7 cellular contexts compared by ENCODE assay signal in genomic region chr10:31587254-31587653, GRCh38.
A peak's percentile ranks its signal among the peaks of the same experiment; 100 is the strongest.
DNase-seq lines count a peak whose midpoint lies in the region; ATAC-seq, FAIRE-seq and TF ChIP-seq lines count a peak whose summit lies in the region.
"Not testable (repeated sequence)": the region's sequence is repeated elsewhere in the genome, so short reads cannot be mapped to it uniquely, and the experiment has no call there.

No MANE protein-coding gene starts in this region.

- H3K36me3 Mint-ChIP-seq in CD4-positive, alpha-beta T cell (ENCODE audit: low read depth); T-helper 1 cell treated with Interleukin-12 subunit alpha and Interleukin-12 subunit beta and Interleukin-4 antibody, amounts not matched to agents 30 μg/mL and 1 μg/mL, for 36 hours (ENCODE audit: low read depth); activated CD4-positive, alpha-beta memory T cell treated with anti-CD3 and anti-CD28 coated beads for 36 hours; activated naive CD4-positive, alpha-beta T cell treated with anti-CD3 and anti-CD28 coated beads for 36 hours (ENCODE audit: low read depth): not testable (repeated sequence)

- not testable (repeated sequence) for H3K4me1 Mint-ChIP-seq in CD4-positive, alpha-beta T cell (ENCODE audit: low read depth); T-helper 1 cell treated with Interleukin-12 subunit alpha and Interleukin-12 subunit beta and Interleukin-4 antibody, amounts not matched to agents 30 μg/mL and 1 μg/mL, for 36 hours (ENCODE audit: low read depth); activated CD4-positive, alpha-beta memory T cell treated with anti-CD3 and anti-CD28 coated beads for 36 hours (ENCODE audit: low read depth); activated naive CD4-positive, alpha-beta T cell treated with anti-CD3 and anti-CD28 coated beads for 36 hours (ENCODE audit: low read depth)

- H4K20me1 ChIP-seq in HepG2 (ENCODE audit: insufficient read depth, low read length), result not testable (repeated sequence)

- H3K4me2 ChIP-seq in HepG2 (ENCODE audit: low read depth, low read length), result not testable (repeated sequence)

- CTCF ChIA-PET in CD4-positive, alpha-beta T cell (lab: Charles Lee); HepG2 (lab: Yijun Ruan, JAX; ENCODE audit: low intra/inter-chr PET ratio, low total read pairs): not testable (repeated sequence)
- CTCF ChIA-PET in activated CD4-positive, alpha-beta memory T cell treated with anti-CD3 and anti-CD28 coated beads for 36 hours (lab: Charles Lee), result interaction anchor here (1.0 kb wide), 1 partner anchor 835 kb away, joined by 3 read pairs; no protein-coding TSS in a partner anchor
- CTCF ChIA-PET in activated naive CD4-positive, alpha-beta T cell treated with anti-CD3 and anti-CD28 coated beads for 36 hours (lab: Charles Lee), result interaction anchor here (1.1 kb wide), 1 partner anchor 183 kb away, joined by 4 read pairs; no protein-coding TSS in a partner anchor

- TF ChIP-seq EP300 in HepG2 (IDR thresholded peaks at IDR 0.05; ENCODE audit: low read depth in 2 of 2, low read length in 2 of 2); HepG2 (CRISPR knock-in tag; IDR thresholded peaks at IDR 0.05; ENCODE audit: borderline replicate concordance): not testable (repeated sequence)

- not testable (repeated sequence) for TF ChIP-seq POLR2A in HepG2 (IDR thresholded peaks at IDR 0.05; ENCODE audit: insufficient read depth in 1 of 2, low read depth in 2 of 2, low read length in 2 of 2)

- not testable (repeated sequence) for H3K79me2 ChIP-seq in HepG2 (ENCODE audit: insufficient read depth, low read length)

- POLR2A ChIA-PET in CD4-positive, alpha-beta T cell (lab: Charles Lee); activated CD4-positive, alpha-beta memory T cell treated with anti-CD3 and anti-CD28 coated beads for 36 hours (lab: Charles Lee); HepG2 (lab: Yijun Ruan, JAX): not testable (repeated sequence)

- not testable (repeated sequence) for H3K27ac ChIP-seq in CD4-positive, alpha-beta T cell (ENCODE audit: low read depth, low read length); HepG2 (ENCODE audit: extremely low read length, insufficient read depth, low read length)
- H3K27ac ChIP-seq in caudate nucleus (ENCODE audit: low read depth, low read length) (peak overlapping the region; percentile 58), skeletal muscle tissue (ENCODE audit: low read depth, low read length) (peak overlapping the region; percentile 28)

- BruUV-seq in HepG2 (replicated peaks; lab: Mats Ljungman, UMichigan), result not testable (repeated sequence)

- not testable (repeated sequence) for H3K4me3 ChIP-seq in HepG2 (replicated peaks in 1 of 3; ENCODE audit: insufficient read depth in 1 of 3, low read depth in 2 of 3, low read length in 3 of 3); skeletal muscle tissue (ENCODE audit: low read length in 3 of 3)

- not testable (repeated sequence) for DNase-seq in CD4-positive, alpha-beta T cell; activated CD4-positive, alpha-beta memory T cell treated with anti-CD3 and anti-CD28 coated beads for 36 hours; caudate nucleus (lab: John Stamatoyannopoulos, UW); HepG2 (ENCODE audit: low spot score)
- peak; percentile 20 for DNase-seq in activated naive CD4-positive, alpha-beta T cell treated with anti-CD3 and anti-CD28 coated beads for 36 hours

- not testable (repeated sequence) for ATAC-seq in CD4-positive, alpha-beta T cell (ENCODE audit: poor library complexity); HepG2

- peaks cover 49% of the 10 kb centered on the region for H3K27me3 Mint-ChIP-seq in CD4-positive, alpha-beta T cell
- not testable (repeated sequence) for H3K27me3 Mint-ChIP-seq in T-helper 1 cell treated with Interleukin-12 subunit alpha and Interleukin-12 subunit beta and Interleukin-4 antibody, amounts not matched to agents 30 μg/mL and 1 μg/mL, for 36 hours (ENCODE audit: low read depth)
- peaks cover 37% of the 10 kb centered on the region for H3K27me3 Mint-ChIP-seq in activated CD4-positive, alpha-beta memory T cell treated with anti-CD3 and anti-CD28 coated beads for 36 hours
- H3K27me3 Mint-ChIP-seq in activated naive CD4-positive, alpha-beta T cell treated with anti-CD3 and anti-CD28 coated beads for 36 hours (ENCODE audit: low read depth), result peaks cover 41% of the 10 kb centered on the region

- not testable (repeated sequence) for H3K9me3 Mint-ChIP-seq in CD4-positive, alpha-beta T cell
- peaks cover 22% of the 10 kb centered on the region for H3K9me3 Mint-ChIP-seq in T-helper 1 cell treated with Interleukin-12 subunit alpha and Interleukin-12 subunit beta and Interleukin-4 antibody, amounts not matched to agents 30 μg/mL and 1 μg/mL, for 36 hours
- peaks cover 12% of the 10 kb centered on the region for H3K9me3 Mint-ChIP-seq in activated CD4-positive, alpha-beta memory T cell treated with anti-CD3 and anti-CD28 coated beads for 36 hours
- peaks cover 13% of the 10 kb centered on the region for H3K9me3 Mint-ChIP-seq in activated naive CD4-positive, alpha-beta T cell treated with anti-CD3 and anti-CD28 coated beads for 36 hours

- peaks cover 11% of the 10 kb centered on the region for H3K27me3 ChIP-seq in CD4-positive, alpha-beta T cell (ENCODE audit: control insufficient read depth, insufficient read depth, low read length)
- peaks cover 0 to 18% of the 10 kb centered on the region in 2 experiments; a peak in 3 of 5 replicates for H3K27me3 ChIP-seq in HepG2 (ENCODE audit: control insufficient read depth in 1 of 2, insufficient read depth in 2 of 2, low read length in 2 of 2)
- not testable (repeated sequence) for H3K27me3 ChIP-seq in skeletal muscle tissue (ENCODE audit: control insufficient read depth in 3 of 3, insufficient read depth in 3 of 3, low read length in 3 of 3)

- H3K36me3 ChIP-seq in HepG2 (replicated peaks in 1 of 2; ENCODE audit: control insufficient read depth in 1 of 2, insufficient read depth in 2 of 2, low read length in 2 of 2); skeletal muscle tissue (ENCODE audit: control insufficient read depth in 3 of 3, insufficient read depth in 3 of 3, low read length in 3 of 3): not testable (repeated sequence)

- not testable (repeated sequence) for H2AFZ ChIP-seq in HepG2 (ENCODE audit: low read length)

- H3K9me3 ChIP-seq in CD4-positive, alpha-beta T cell (ENCODE audit: control insufficient read depth, low read length), result peaks cover 13% of the 10 kb centered on the region
- not testable (repeated sequence) for H3K9me3 ChIP-seq in HepG2 (ENCODE audit: low read length); skeletal muscle tissue (ENCODE audit: control insufficient read depth in 3 of 3, low read length in 3 of 3)

- H3K9ac ChIP-seq in HepG2 (ENCODE audit: insufficient read depth, low read depth, low read length); skeletal muscle tissue (ENCODE audit: low read depth in 1 of 3, low read length in 3 of 3): not testable (repeated sequence)

- peak overlapping the region; percentile 54 for H3K4me3 Mint-ChIP-seq in CD4-positive, alpha-beta T cell
- H3K4me3 Mint-ChIP-seq in T-helper 1 cell treated with Interleukin-12 subunit alpha and Interleukin-12 subunit beta and Interleukin-4 antibody, amounts not matched to agents 30 μg/mL and 1 μg/mL, for 36 hours, result peak overlapping the region; percentile 39
- peak overlapping the region; percentile 9 for H3K4me3 Mint-ChIP-seq in activated CD4-positive, alpha-beta memory T cell treated with anti-CD3 and anti-CD28 coated beads for 36 hours
- peak overlapping the region; percentile 30 for H3K4me3 Mint-ChIP-seq in activated naive CD4-positive, alpha-beta T cell treated with anti-CD3 and anti-CD28 coated beads for 36 hours

- intact Hi-C loops in CD4-positive, alpha-beta T cell (cut with DNase I, micrococcal nuclease); activated CD4-positive, alpha-beta memory T cell treated with anti-CD3 and anti-CD28 coated beads for 36 hours (cut with micrococcal nuclease); activated naive CD4-positive, alpha-beta T cell treated with anti-CD3 and anti-CD28 coated beads for 36 hours (cut with micrococcal nuclease); HepG2 (cut with micrococcal nuclease; ENCODE audit: unreplicated experiment): not testable (repeated sequence)

- in situ Hi-C loops in HepG2 (cut with HindIII; ENCODE audit: extremely low pct_ligation_motif_present, low pct_unique_long_range_greater_than_20kb), result not testable (repeated sequence)

- not testable (repeated sequence) for H3K4me1 ChIP-seq in HepG2 (ENCODE audit: insufficient read depth, low read length)
- H3K4me1 ChIP-seq in skeletal muscle tissue (ENCODE audit: control insufficient read depth in 3 of 3, insufficient read depth in 3 of 3, low read length in 3 of 3), result peaks cover 17 to 27% (median 19%) of the 10 kb centered on the region in 3 donors

- not testable (repeated sequence) for H3K27ac Mint-ChIP-seq in CD4-positive, alpha-beta T cell; T-helper 1 cell treated with Interleukin-12 subunit alpha and Interleukin-12 subunit beta and Interleukin-4 antibody, amounts not matched to agents 30 μg/mL and 1 μg/mL, for 36 hours; activated CD4-positive, alpha-beta memory T cell treated with anti-CD3 and anti-CD28 coated beads for 36 hours; activated naive CD4-positive, alpha-beta T cell treated with anti-CD3 and anti-CD28 coated beads for 36 hours

- 85% methylated on average over 8 of the region's 8 CpGs for WGBS in HepG2 (ENCODE audit: low lambda C conversion rate)

- not testable (repeated sequence) for FAIRE-seq in HepG2 (lab: Jason Lieb, UNC)

- TF ChIP-seq CTCF in CD4-positive, alpha-beta T cell (IDR thresholded peaks at IDR 0.05); HepG2 (CRISPR knock-in tag; IDR thresholded peaks at IDR 0.05): not testable (repeated sequence)

- TF ChIP-seq RAD21 in HepG2 (CRISPR knock-in tag; IDR thresholded peaks at IDR 0.05), result not testable (repeated sequence)

TF ChIP-seq in HepG2, 621 proteins besides CTCF, POLR2A, EP300 and RAD21:
- peak; percentile 53; the same call in 1 of the 2 replicates for TF ChIP-seq NFYB (CRISPR knock-in tag; IDR thresholded peaks at IDR 0.05)
- peak in 1 of 2 experiments; percentile 10; a peak in 1 of 4 replicates for TF ChIP-seq MAFK (conservative IDR thresholded peaks at IDR 0.05 in 1 of 2, IDR thresholded peaks at IDR 0.05 in 1 of 2; ENCODE audit: low read length in 2 of 2)
